Comparison of ENCODE assay signal across 17 cellular contexts in genomic region chr1:7409278-7409677, GRCh38.
DNase-seq lines count a peak whose midpoint lies in the region; ATAC-seq and TF ChIP-seq lines count a peak whose summit lies in the region.
"Had no signal": no experiment of that assay in that cellular context is flagged by ENCODE, and none has a peak within 500 bp of the region (broad histone marks: within the 10 kb centered on the region; RNA-seq: fewer than 3 reads in every experiment).

No MANE protein-coding gene starts in this region.

- H3K36me3 ChIP-seq in endodermal cell (ENCODE audit: control insufficient read depth, insufficient read depth, low read length) = no peaks in the 10 kb centered on the region
- H3K36me3 ChIP-seq in prostate gland = no peaks in the 10 kb centered on the region

- intact Hi-C loops in natural killer cell (cut with micrococcal nuclease) = no loop called here
- intact Hi-C loops in prostate gland (cut with DNase I) = no loop called here
- intact Hi-C loops in MCF 10A (cut with micrococcal nuclease) = no loop called here

- no peak overlapping the region for H3K4me3 Mint-ChIP-seq in natural killer cell treated with Interleukin-12 subunit alpha and Interleukin-12 subunit beta and Interleukin-15 and Interleukin-18, amount 100 ng/mL, for 72 hours
- H3K4me3 Mint-ChIP-seq in natural killer cell = no peak overlapping the region
- no peak overlapping the region for H3K4me3 Mint-ChIP-seq in endodermal cell
- H3K4me3 Mint-ChIP-seq in stimulated activated memory B cell treated with anti-CD40 and anti-IgM and Interleukin-4, amounts not matched to agents 10 μg/mL and 1 μg/mL and 100 μg/mL, for 72 hours = no peak overlapping the region
- no peak overlapping the region for H3K4me3 Mint-ChIP-seq in MCF 10A (ENCODE audit: unreplicated experiment)
- H3K4me3 Mint-ChIP-seq: CD4-positive, alpha-beta memory T cell had no signal

- DNase-seq in natural killer cell treated with Interleukin-12 subunit alpha and Interleukin-12 subunit beta and Interleukin-15 and Interleukin-18, amount 100 ng/mL, for 72 hours (ENCODE audit: low spot score) = peak; percentile 37
- DNase-seq in natural killer cell (no peak), endodermal cell (peak; percentile 41), prostate gland (ENCODE audit: low spot score) (peak; percentile 1), MCF 10A (ENCODE audit: unreplicated experiment) (no peak), A172 (ENCODE audit: low spot score) (no peak)
- DNase-seq: activated naive CD4-positive, alpha-beta T cell; amygdala; CD4-positive, alpha-beta memory T cell; central memory CD4-positive, alpha-beta T cell; effector memory CD4-positive, alpha-beta T cell; KBM-7; MV-4-11; NCI-H1694 treated with DMSO at 0.1 percent for 48 hours; stimulated activated CD4-positive, alpha-beta T cell treated with anti-CD3 and anti-CD28 coated beads, Interleukin-2, amount 100 ng/mL, for 48 hours had no signal

- no peaks in the 10 kb centered on the region for H3K27me3 Mint-ChIP-seq in natural killer cell treated with Interleukin-12 subunit alpha and Interleukin-12 subunit beta and Interleukin-15 and Interleukin-18, amount 100 ng/mL, for 72 hours
- no peaks in the 10 kb centered on the region for H3K27me3 Mint-ChIP-seq in natural killer cell (ENCODE audit: low read depth in 2 of 2)
- H3K27me3 Mint-ChIP-seq in endodermal cell (ENCODE audit: insufficient read depth) = no peaks in the 10 kb centered on the region
- H3K27me3 Mint-ChIP-seq in stimulated activated memory B cell treated with anti-CD40 and anti-IgM and Interleukin-4, amounts not matched to agents 10 μg/mL and 1 μg/mL and 100 μg/mL, for 72 hours = peaks cover 12% of the 10 kb centered on the region
- no peaks in the 10 kb centered on the region for H3K27me3 Mint-ChIP-seq in MCF 10A (ENCODE audit: insufficient read depth, unreplicated experiment)

- TF ChIP-seq CTCF in natural killer cell (IDR thresholded peaks at IDR 0.05) (no peak), endodermal cell (conservative IDR thresholded peaks at IDR 0.05) (no peak), prostate gland (IDR thresholded peaks at IDR 0.05) (no peak), MCF 10A (IDR thresholded peaks at IDR 0.05; ENCODE audit: unreplicated experiment) (no peak)

- CTCF ChIA-PET in MCF 10A (lab: Yijun Ruan, JAX) = no interaction called here

- POLR2A ChIA-PET in MCF 10A (lab: Yijun Ruan, JAX) = interaction anchor here (0.7 kb wide), 1 partner anchor 174 kb away, joined by 3 read pairs; no protein-coding TSS in a partner anchor

- H3K27ac ChIP-seq in endodermal cell (ENCODE audit: low read depth, low read length) (no peak overlapping the region), prostate gland (no peak overlapping the region)

- no peaks in the 10 kb centered on the region for H3K36me3 Mint-ChIP-seq in natural killer cell treated with Interleukin-12 subunit alpha and Interleukin-12 subunit beta and Interleukin-15 and Interleukin-18, amount 100 ng/mL, for 72 hours
- H3K36me3 Mint-ChIP-seq in natural killer cell = no peaks in the 10 kb centered on the region
- H3K36me3 Mint-ChIP-seq in endodermal cell (ENCODE audit: low read depth) = no peaks in the 10 kb centered on the region
- no peaks in the 10 kb centered on the region for H3K36me3 Mint-ChIP-seq in stimulated activated memory B cell treated with anti-CD40 and anti-IgM and Interleukin-4, amounts not matched to agents 10 μg/mL and 1 μg/mL and 100 μg/mL, for 72 hours
- no peaks in the 10 kb centered on the region for H3K36me3 Mint-ChIP-seq in MCF 10A (ENCODE audit: insufficient read depth, unreplicated experiment)
- H3K36me3 Mint-ChIP-seq: CD4-positive, alpha-beta memory T cell had no signal

- H3K9ac ChIP-seq in endodermal cell (ENCODE audit: extremely low read depth, low read length, poor library complexity, severe bottlenecking) = no peak overlapping the region

- H3K9me3 Mint-ChIP-seq in natural killer cell treated with Interleukin-12 subunit alpha and Interleukin-12 subunit beta and Interleukin-15 and Interleukin-18, amount 100 ng/mL, for 72 hours = no peaks in the 10 kb centered on the region
- H3K9me3 Mint-ChIP-seq in natural killer cell = no peaks in the 10 kb centered on the region
- H3K9me3 Mint-ChIP-seq in endodermal cell = no peaks in the 10 kb centered on the region
- H3K9me3 Mint-ChIP-seq in stimulated activated memory B cell treated with anti-CD40 and anti-IgM and Interleukin-4, amounts not matched to agents 10 μg/mL and 1 μg/mL and 100 μg/mL, for 72 hours = peaks cover 4% of the 10 kb centered on the region
- no peaks in the 10 kb centered on the region for H3K9me3 Mint-ChIP-seq in MCF 10A (ENCODE audit: unreplicated experiment)
- H3K9me3 Mint-ChIP-seq: CD4-positive, alpha-beta memory T cell had no signal

- no peaks in the 10 kb centered on the region for H3K4me1 Mint-ChIP-seq in natural killer cell treated with Interleukin-12 subunit alpha and Interleukin-12 subunit beta and Interleukin-15 and Interleukin-18, amount 100 ng/mL, for 72 hours (ENCODE audit: low read depth in 2 of 2)
- no peaks in the 10 kb centered on the region for H3K4me1 Mint-ChIP-seq in natural killer cell
- H3K4me1 Mint-ChIP-seq in endodermal cell = peaks cover 1% of the 10 kb centered on the region
- no peaks in the 10 kb centered on the region for H3K4me1 Mint-ChIP-seq in stimulated activated memory B cell treated with anti-CD40 and anti-IgM and Interleukin-4, amounts not matched to agents 10 μg/mL and 1 μg/mL and 100 μg/mL, for 72 hours
- no peaks in the 10 kb centered on the region for H3K4me1 Mint-ChIP-seq in MCF 10A (ENCODE audit: insufficient read depth, unreplicated experiment)
- H3K4me1 Mint-ChIP-seq: CD4-positive, alpha-beta memory T cell had no signal

- H3K27me3 ChIP-seq in endodermal cell (ENCODE audit: control insufficient read depth, insufficient read depth, low read length, poor library complexity, severe bottlenecking) (no peaks in the 10 kb centered on the region), prostate gland (replicated peaks; ENCODE audit: insufficient read depth) (no peaks in the 10 kb centered on the region)

- H3K4me3 ChIP-seq in endodermal cell (ENCODE audit: low read length) (no peak overlapping the region), prostate gland (no peak overlapping the region)
- H3K4me3 ChIP-seq: lung had no signal

- WGBS in endodermal cell (ENCODE audit: insufficient coverage in 1 of 2, insufficient read length in 1 of 2), 2 experiments = 82 to 90% methylated on average over 5 to 8 of the region's 8 CpGs
- WGBS in prostate gland = 100% methylated on average over 4 of the region's 8 CpGs

- no peak for TF ChIP-seq POLR2A in prostate gland (IDR thresholded peaks at IDR 0.05)

- H3K9me3 ChIP-seq in endodermal cell (ENCODE audit: control insufficient read depth, low read length) = no peaks in the 10 kb centered on the region
- H3K9me3 ChIP-seq in prostate gland = no peaks in the 10 kb centered on the region

- ATAC-seq in natural killer cell treated with Interleukin-12 subunit alpha and Interleukin-12 subunit beta and Interleukin-15 and Interleukin-18, amount 100 ng/mL, for 72 hours = peak in 1 of 2 donors; percentile 32
- ATAC-seq in natural killer cell = no peak
- ATAC-seq in stimulated activated memory B cell treated with anti-CD40 and anti-IgM and Interleukin-4, amounts not matched to agents 10 μg/mL and 1 μg/mL and 100 μg/mL, for 72 hours = no peak

- BruUV-seq in MCF 10A (replicated peaks; lab: Mats Ljungman, UMichigan) = no TSS peak

- H3K4me1 ChIP-seq in endodermal cell (ENCODE audit: control insufficient read depth, insufficient read depth, low read length) (no peaks in the 10 kb centered on the region), prostate gland (replicated peaks) (no peaks in the 10 kb centered on the region)

- no peak overlapping the region for H3K27ac Mint-ChIP-seq in natural killer cell treated with Interleukin-12 subunit alpha and Interleukin-12 subunit beta and Interleukin-15 and Interleukin-18, amount 100 ng/mL, for 72 hours
- no peak overlapping the region for H3K27ac Mint-ChIP-seq in natural killer cell
- H3K27ac Mint-ChIP-seq in endodermal cell = no peak overlapping the region
- no peak overlapping the region for H3K27ac Mint-ChIP-seq in stimulated activated memory B cell treated with anti-CD40 and anti-IgM and Interleukin-4, amounts not matched to agents 10 μg/mL and 1 μg/mL and 100 μg/mL, for 72 hours
- no peak overlapping the region for H3K27ac Mint-ChIP-seq in MCF 10A (ENCODE audit: low read depth, unreplicated experiment)
- H3K27ac Mint-ChIP-seq: CD4-positive, alpha-beta memory T cell had no signal

Comparison
In these comparisons a context has a peak if more than half of its experiments do, and no peak if none do; other contexts are left out.
1. DNase-seq: peak in natural killer cell treated with Interleukin-12 subunit alpha and Interleukin-12 subunit beta and Interleukin-15 and Interleukin-18, amount 100 ng/mL, for 72 hours (single experiment), endodermal cell (single experiment) and prostate gland (single experiment); none in natural killer cell (single experiment), MCF 10A (single experiment) and A172 (single experiment).